In genomic region chr18:21662591-21662990, GRCh38 we compare ENCODE assay signal across 31 cellular contexts.
"Had no signal": no experiment of that assay in that cellular context is flagged by ENCODE, and none has a peak within 500 bp of the region (broad histone marks: within the 10 kb centered on the region; RNA-seq: fewer than 3 reads in every experiment).

No MANE protein-coding gene starts in this region.

- DNase-seq: activated B cell treated with CpG ODN at 0.5 μM for 24 hours; activated CD4-positive, alpha-beta T cell treated with anti-CD3 and anti-CD28 coated beads for 48 hours; activated CD4-positive, alpha-beta T cell treated with anti-CD3 and anti-CD28 coated beads, Interleukin-2, amount 50 U/mL, for 1 hour; activated CD4-positive, alpha-beta T cell treated with anti-CD3 and anti-CD28 coated beads, Interleukin-2, amount 50 U/mL, for 48 hours; activated CD8-positive, alpha-beta memory T cell treated with anti-CD3 and anti-CD28 coated beads for 24 hours; activated CD8-positive, alpha-beta T cell treated with anti-CD3 and anti-CD28 coated beads for 36 hours; activated effector memory CD4-positive, alpha-beta T cell treated with Interleukin-2 at 50 U/mL for 16 hours; activated gamma-delta T cell treated with Interleukin-2 at 50 U/mL for 16 hours; activated naive CD4-positive, alpha-beta T cell treated with anti-CD3 and anti-CD28 coated beads, Interleukin-2, amount 50 U/mL, for 16 hours; activated naive CD4-positive, alpha-beta T cell treated with Interleukin-2 at 50 U/mL for 16 hours; activated naive CD8-positive, alpha-beta T cell treated with anti-CD3 and anti-CD28 coated beads for 36 hours; activated naive CD8-positive, alpha-beta T cell treated with anti-CD3 and anti-CD28 coated beads, Interleukin-2, amount 50 U/mL, for 24 hours; activated T-cell treated with anti-CD3 and anti-CD28 coated beads, Interleukin-2, amount 50 U/mL, for 4 hours; adrenal gland; amygdala; aorta; body of pancreas; caudate nucleus; cortex of kidney; dermis blood vessel endothelial cell; effector CD4-positive, alpha-beta T cell; effector memory CD8-positive, alpha-beta T cell; erythroblast; foreskin keratinocyte; gastrocnemius medialis; T-helper 1 cell; T-helper 17 cell; T1000; WERI-Rb-1 had no signal

- H3K27me3 Mint-ChIP-seq: activated B cell treated with CpG ODN at 0.5 μM for 24 hours; activated CD8-positive, alpha-beta T cell treated with anti-CD3 and anti-CD28 coated beads for 36 hours; activated naive CD8-positive, alpha-beta T cell treated with anti-CD3 and anti-CD28 coated beads for 36 hours; activated naive CD8-positive, alpha-beta T cell treated with anti-CD3 and anti-CD28 coated beads, Interleukin-2, amount 50 U/mL, for 24 hours; activated T-helper 17 cell treated with anti-CD3 and anti-CD28 coated beads, Interleukin-2, amount 50 U/mL, for 72 hours; effector memory CD8-positive, alpha-beta T cell; T-helper 17 cell had no signal

- H3K4me3 Mint-ChIP-seq: activated B cell treated with CpG ODN at 0.5 μM for 24 hours; activated CD8-positive, alpha-beta T cell treated with anti-CD3 and anti-CD28 coated beads for 36 hours; activated naive CD8-positive, alpha-beta T cell treated with anti-CD3 and anti-CD28 coated beads for 36 hours; activated naive CD8-positive, alpha-beta T cell treated with anti-CD3 and anti-CD28 coated beads, Interleukin-2, amount 50 U/mL, for 24 hours; activated T-cell treated with anti-CD3 and anti-CD28 coated beads, Interleukin-2, amount 50 U/mL, for 4 hours; activated T-helper 17 cell treated with anti-CD3 and anti-CD28 coated beads, Interleukin-2, amount 50 U/mL, for 72 hours; effector memory CD8-positive, alpha-beta T cell; T-helper 17 cell; T-helper 2 cell treated with Interferon-gamma antibody and Interleukin-4, amounts not matched to agents 5 μg/mL and 100 μg/mL, for 36 hours had no signal

- H3K9me3 Mint-ChIP-seq: activated B cell treated with CpG ODN at 0.5 μM for 24 hours; activated CD8-positive, alpha-beta T cell treated with anti-CD3 and anti-CD28 coated beads for 36 hours; activated naive CD8-positive, alpha-beta T cell treated with anti-CD3 and anti-CD28 coated beads for 36 hours; activated naive CD8-positive, alpha-beta T cell treated with anti-CD3 and anti-CD28 coated beads, Interleukin-2, amount 50 U/mL, for 24 hours; activated T-cell treated with anti-CD3 and anti-CD28 coated beads, Interleukin-2, amount 50 U/mL, for 4 hours; activated T-helper 17 cell treated with anti-CD3 and anti-CD28 coated beads, Interleukin-2, amount 50 U/mL, for 72 hours; effector memory CD8-positive, alpha-beta T cell; T-helper 2 cell treated with Interferon-gamma antibody and Interleukin-4, amounts not matched to agents 5 μg/mL and 100 μg/mL, for 36 hours had no signal

- H3K4me1 Mint-ChIP-seq: activated B cell treated with CpG ODN at 0.5 μM for 24 hours; activated naive CD8-positive, alpha-beta T cell treated with anti-CD3 and anti-CD28 coated beads for 36 hours; activated naive CD8-positive, alpha-beta T cell treated with anti-CD3 and anti-CD28 coated beads, Interleukin-2, amount 50 U/mL, for 24 hours; activated T-helper 17 cell treated with anti-CD3 and anti-CD28 coated beads, Interleukin-2, amount 50 U/mL, for 72 hours had no signal

- H3K27ac Mint-ChIP-seq: activated B cell treated with CpG ODN at 0.5 μM for 24 hours; activated CD8-positive, alpha-beta T cell treated with anti-CD3 and anti-CD28 coated beads for 36 hours; activated naive CD8-positive, alpha-beta T cell treated with anti-CD3 and anti-CD28 coated beads for 36 hours; activated naive CD8-positive, alpha-beta T cell treated with anti-CD3 and anti-CD28 coated beads, Interleukin-2, amount 50 U/mL, for 24 hours; activated T-helper 17 cell treated with anti-CD3 and anti-CD28 coated beads, Interleukin-2, amount 50 U/mL, for 72 hours; effector memory CD8-positive, alpha-beta T cell; T-helper 17 cell; T-helper 2 cell treated with Interferon-gamma antibody and Interleukin-4, amounts not matched to agents 5 μg/mL and 100 μg/mL, for 36 hours had no signal
